11 cellular contexts compared by ENCODE assay signal in the genomic region with DNA sequence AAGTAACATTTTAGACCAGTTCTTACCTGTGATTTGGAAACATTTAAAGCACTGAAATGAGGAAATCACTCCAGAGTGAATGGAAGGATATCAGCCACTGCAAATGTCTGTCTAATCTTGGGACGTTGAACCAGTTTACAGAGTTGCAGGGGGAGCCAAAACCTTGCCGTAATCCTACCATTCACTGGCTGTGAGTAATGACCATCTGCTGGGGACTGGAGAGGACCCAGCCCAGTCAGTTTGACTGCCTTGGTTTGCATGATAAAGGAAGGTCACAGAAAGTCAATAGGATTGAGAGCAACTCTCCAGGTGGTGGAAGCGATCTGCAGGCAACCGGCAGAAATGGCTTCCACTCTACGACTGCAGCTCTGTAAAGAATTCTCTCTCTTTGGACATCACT.
A peak's percentile ranks its signal among the peaks of the same experiment; 100 is the strongest.
DNase-seq lines count a peak whose midpoint lies in the region; ATAC-seq and TF ChIP-seq lines count a peak whose summit lies in the region.
"Had no signal": no experiment of that assay in that cellular context is flagged by ENCODE, and none has a peak within 500 bp of the region (broad histone marks: within the 10 kb centered on the region; RNA-seq: fewer than 3 reads in every experiment).

No MANE protein-coding gene starts in this region.

- peak overlapping the region; percentile 89 for H3K27ac ChIP-seq in iPS-20b (ENCODE audit: low read length)

- H3K27me3 ChIP-seq in BE2C = no peaks in the 10 kb centered on the region
- H3K27me3 ChIP-seq in iPS-20b (ENCODE audit: insufficient read depth, low read length) = no peaks in the 10 kb centered on the region

- no peak for ATAC-seq in GM18520 (IDR thresholded peaks at IDR 0.05; ENCODE audit: unreplicated experiment)
- ATAC-seq in HG03460 (IDR thresholded peaks at IDR 0.05; ENCODE audit: unreplicated experiment) = no peak
- ATAC-seq: GM12878 had no signal

- H3K9me3 ChIP-seq in BE2C = peaks cover 4% of the 10 kb centered on the region; the same call in 1 of the 2 replicates
- no peaks in the 10 kb centered on the region for H3K9me3 ChIP-seq in iPS-20b (ENCODE audit: insufficient read depth, low read depth, low read length)

- H3K36me3 ChIP-seq in BE2C (no peaks in the 10 kb centered on the region), iPS-20b (ENCODE audit: insufficient read depth, low read depth, low read length) (no peaks in the 10 kb centered on the region)

- H3K4me1 ChIP-seq in BE2C (peaks cover 11% of the 10 kb centered on the region), iPS-20b (ENCODE audit: insufficient read depth, low read length) (peaks cover 47% of the 10 kb centered on the region)

- no peak for TF ChIP-seq CTCF in BE2C (IDR thresholded peaks at IDR 0.05; ENCODE audit: low read depth, low read length)

- H3K4me3 ChIP-seq in BE2C (ENCODE audit: low read depth, low read length) (no peak overlapping the region), iPS-20b (ENCODE audit: low read length) (peak overlapping the region; percentile 55)
- H3K4me3 ChIP-seq: GM12878 had no signal

- H3K9ac ChIP-seq in iPS-20b (ENCODE audit: low read depth, low read length) = peak overlapping the region; percentile 79

- DNase-seq in BE2C = peak; percentile 53
- DNase-seq in NCI-H1092 treated with DMSO at 0.1 percent for 48 hours (lab: John Stamatoyannopoulos, UW) = peak; percentile 97
- DNase-seq in SK-N-DZ (ENCODE audit: low spot score) = peak; percentile 40
- DNase-seq in epidermal melanocyte (ENCODE audit: insufficient read length, low spot score) = no peak
- no peak for DNase-seq in central memory CD4-positive, alpha-beta T cell
- DNase-seq: activated CD4-positive, alpha-beta T cell treated with anti-CD3 and anti-CD28 coated beads for 48 hours; activated naive CD8-positive, alpha-beta T cell treated with anti-CD3 and anti-CD28 coated beads for 36 hours had no signal

Comparison
In these comparisons a context has a peak if more than half of its experiments do, and no peak if none do; other contexts are left out.
1. DNase-seq: peak in BE2C (single experiment), NCI-H1092 treated with DMSO at 0.1 percent for 48 hours (single experiment) and SK-N-DZ (single experiment); none in epidermal melanocyte (single experiment) and central memory CD4-positive, alpha-beta T cell (single experiment).